In genomic region chr21:9246010-9246409, GRCh38 we compare ENCODE assay signal across 8 cellular contexts.
DNase-seq lines count a peak whose midpoint lies in the region; ATAC-seq and TF ChIP-seq lines count a peak whose summit lies in the region.
"Not testable (repeated sequence)": the region's sequence is repeated elsewhere in the genome, so short reads cannot be mapped to it uniquely, and the experiment has no call there.

No MANE protein-coding gene starts in this region.

- H3K27me3 ChIP-seq in upper lobe of left lung, result not testable (repeated sequence)

- H3K9me3 ChIP-seq in mucosa of descending colon (peaks cover 25% of the 10 kb centered on the region), upper lobe of left lung (peaks cover 5 to 26% (median 21%) of the 10 kb centered on the region in 4 donors)

- peak; percentile 3 for DNase-seq in activated CD4-positive, alpha-beta T cell treated with anti-CD3 and anti-CD28 coated beads for 1 hour
- not testable (repeated sequence) for DNase-seq in Right ventricle myocardium superior, mucosa of descending colon, upper lobe of left lung

- TF ChIP-seq POLR2A in upper lobe of left lung (IDR thresholded peaks at IDR 0.05), result not testable (repeated sequence)

- not testable (repeated sequence) for H3K36me3 ChIP-seq in mucosa of descending colon (ENCODE audit: low read depth); upper lobe of left lung

- TF ChIP-seq EP300 in upper lobe of left lung (IDR thresholded peaks at IDR 0.05), result not testable (repeated sequence)

- intact Hi-C loops in Right ventricle myocardium superior (cut with DNase I); mucosa of descending colon (cut with DNase I, micrococcal nuclease): not testable (repeated sequence)

- not testable (repeated sequence) for H3K27ac ChIP-seq in upper lobe of left lung

- not testable (repeated sequence) for H3K4me1 ChIP-seq in mucosa of descending colon (ENCODE audit: low read depth); upper lobe of left lung

- not testable (repeated sequence) for TF ChIP-seq CTCF in mucosa of descending colon (IDR thresholded peaks at IDR 0.05); upper lobe of left lung (IDR thresholded peaks at IDR 0.05)

- H3K4me3 ChIP-seq in mucosa of descending colon, upper lobe of left lung: not testable (repeated sequence)

- WGBS in upper lobe of left lung, 2 donors, result 47 to 51% methylated on average over 2 of the region's 2 CpGs

- ATAC-seq in GM18502 (IDR thresholded peaks at IDR 0.05; ENCODE audit: poor library complexity, unreplicated experiment), result peak; percentile 25
- ATAC-seq in GM21447 (IDR thresholded peaks at IDR 0.05; ENCODE audit: unreplicated experiment), result peak; percentile 4
- ATAC-seq in HG02759 (IDR thresholded peaks at IDR 0.05; ENCODE audit: unreplicated experiment), result peak; percentile 19
- peak; percentile 21 for ATAC-seq in HG03196 (IDR thresholded peaks at IDR 0.05; ENCODE audit: unreplicated experiment)
- ATAC-seq in Right ventricle myocardium superior (ENCODE audit: poor library complexity), result peak; percentile 31
- ATAC-seq in mucosa of descending colon, result peak; percentile 18
- ATAC-seq in upper lobe of left lung (ENCODE audit: low FRiP score in 2 of 2), result peak; percentile 35 to 69
